ENCODE assay signal across 10 cellular contexts in the genomic region with DNA sequence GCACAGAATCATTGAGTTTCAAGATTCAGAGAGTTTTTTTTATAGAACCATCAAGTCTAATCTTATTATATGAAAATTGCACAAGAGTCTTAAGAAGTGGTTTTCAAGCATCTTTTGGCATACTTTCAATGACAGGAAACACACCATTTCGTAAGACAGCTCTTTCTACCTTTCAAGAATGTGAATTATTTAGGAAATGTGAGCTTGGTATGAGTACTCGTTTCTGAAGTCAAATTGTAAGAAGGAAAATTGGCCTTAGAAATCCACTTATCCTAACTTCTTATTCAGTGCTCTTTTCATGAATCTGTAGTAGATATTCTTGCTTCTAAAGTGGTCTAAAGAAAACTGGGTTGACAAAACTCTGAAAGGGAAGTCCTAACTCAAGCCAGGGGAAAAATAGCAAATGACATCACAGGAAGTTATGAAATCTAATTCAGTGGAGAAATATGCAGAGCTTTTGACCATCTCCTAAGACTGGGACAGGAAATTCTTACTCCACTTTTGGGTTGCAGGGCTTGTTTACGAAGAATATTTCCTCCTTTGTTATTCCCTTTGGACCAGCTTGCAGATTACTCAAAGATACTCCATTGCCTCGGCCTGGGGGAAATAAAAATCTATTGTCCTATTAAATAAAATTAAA. TPM values are rescaled to one million over a fixed set of nuclear protein-coding genes. Genes with fewer than 3 reads are reported as not detected.
DNase-seq lines count a peak whose midpoint lies in the region; ATAC-seq and TF ChIP-seq lines count a peak whose summit lies in the region.
"Had no signal": no experiment of that assay in that cellular context is flagged by ENCODE, and none has a peak within 500 bp of the region (broad histone marks: within the 10 kb centered on the region; RNA-seq: fewer than 3 reads in every experiment).

No MANE protein-coding gene starts in this region.

- H3K9me3 ChIP-seq in CD8-positive, alpha-beta T cell (ENCODE audit: low read length): no peaks in the 10 kb centered on the region
- H3K9me3 ChIP-seq in RWPE2 (ENCODE audit: severe bottlenecking): no peaks in the 10 kb centered on the region

- H3K4me3 ChIP-seq in CD8-positive, alpha-beta T cell (ENCODE audit: low read depth, low read length): no peak overlapping the region
- H3K4me3 ChIP-seq in RWPE2 (ENCODE audit: severe bottlenecking) (no peak overlapping the region), fibroblast of the aortic adventitia (ENCODE audit: low read depth, low read length) (no peak overlapping the region)

- no peak overlapping the region for H3K27ac ChIP-seq in CD8-positive, alpha-beta T cell (ENCODE audit: low read depth, low read length)
- H3K27ac ChIP-seq in RWPE2 (ENCODE audit: poor library complexity, severe bottlenecking): peak overlapping the region; percentile 96

- H3K9me3 Mint-ChIP-seq in CD8-positive, alpha-beta T cell: no peaks in the 10 kb centered on the region
- H3K9me3 Mint-ChIP-seq in T-helper 2 cell treated with Interferon-gamma antibody and Interleukin-4, amounts not matched to agents 5 μg/mL and 100 μg/mL, for 36 hours: no peaks in the 10 kb centered on the region

- H3K27me3 ChIP-seq in CD8-positive, alpha-beta T cell (ENCODE audit: insufficient read depth, low read length): no peaks in the 10 kb centered on the region
- H3K27me3 ChIP-seq in RWPE2 (ENCODE audit: insufficient read depth, poor library complexity, severe bottlenecking): no peaks in the 10 kb centered on the region

- DNase-seq in CD8-positive, alpha-beta T cell: no peak
- no peak for DNase-seq in RWPE2 (ENCODE audit: low spot score)
- DNase-seq in fibroblast of the aortic adventitia (ENCODE audit: low read depth): peak; percentile 93
- peak; percentile 68 for DNase-seq in pulmonary artery endothelial cell (ENCODE audit: low read depth, low spot score)
- DNase-seq in stimulated activated CD4-positive, alpha-beta T cell treated with anti-CD3 and anti-CD28 coated beads, Interleukin-2, amount 100 ng/mL, for 24 hours: no peak
- DNase-seq in T-helper 2 cell treated with Interferon-gamma antibody and Interleukin-4, amounts not matched to agents 5 μg/mL and 100 μg/mL, for 36 hours (ENCODE audit: low spot score): no peak
- no peak for DNase-seq in activated naive CD4-positive, alpha-beta T cell treated with anti-CD3 and anti-CD28 coated beads, Interleukin-2, amount 50 U/mL, for 16 hours
- DNase-seq: activated CD4-positive, alpha-beta T cell treated with anti-CD3 and anti-CD28 coated beads for 4 hours; stimulated activated CD8-positive, alpha-beta memory T cell treated with anti-CD3 and anti-CD28 coated beads, Interleukin-4, amount 100 ng/mL, for 48 hours had no signal

- no peaks in the 10 kb centered on the region for H3K36me3 Mint-ChIP-seq in CD8-positive, alpha-beta T cell
- H3K36me3 Mint-ChIP-seq in T-helper 2 cell treated with Interferon-gamma antibody and Interleukin-4, amounts not matched to agents 5 μg/mL and 100 μg/mL, for 36 hours (ENCODE audit: low read depth): no peaks in the 10 kb centered on the region

- intact Hi-C loops in CD8-positive, alpha-beta T cell (cut with DNase I, micrococcal nuclease): loop anchor here in 1 of 2 experiments (5.0 kb wide), 1 partner anchor 37 kb away; a partner anchor contains a TSS

- CTCF ChIA-PET in CD8-positive, alpha-beta T cell (lab: Charles Lee): interaction anchor here (1.0 to 1.3 kb wide), 2 partner anchors 12 to 20 kb away, joined by 3 read pairs; no protein-coding TSS in a partner anchor

- peaks cover 8% of the 10 kb centered on the region for H3K4me1 ChIP-seq in CD8-positive, alpha-beta T cell (ENCODE audit: insufficient read depth, low read length)
- peaks cover 39% of the 10 kb centered on the region for H3K4me1 ChIP-seq in RWPE2 (ENCODE audit: insufficient read depth, poor library complexity, severe bottlenecking)

- no peaks in the 10 kb centered on the region for H3K36me3 ChIP-seq in CD8-positive, alpha-beta T cell (ENCODE audit: insufficient read depth, low read length)
- no peaks in the 10 kb centered on the region for H3K36me3 ChIP-seq in RWPE2 (ENCODE audit: low read depth)

- no peak for TF ChIP-seq CTCF in CD8-positive, alpha-beta T cell (IDR thresholded peaks at IDR 0.05)
- TF ChIP-seq CTCF in RWPE2 (IDR thresholded peaks at IDR 0.05; ENCODE audit: poor library complexity, severe bottlenecking): no peak
- no peak for TF ChIP-seq CTCF in fibroblast of the aortic adventitia (IDR thresholded peaks at IDR 0.05; ENCODE audit: insufficient read depth, low read length)

- no peak for ATAC-seq in CD8-positive, alpha-beta T cell
- ATAC-seq in RWPE2 (ENCODE audit: low read depth) (peak; percentile 62), GM18870 (IDR thresholded peaks at IDR 0.05; ENCODE audit: unreplicated experiment) (no peak)

- no peak overlapping the region for H3K4me3 Mint-ChIP-seq in CD8-positive, alpha-beta T cell
- H3K4me3 Mint-ChIP-seq in T-helper 2 cell treated with Interferon-gamma antibody and Interleukin-4, amounts not matched to agents 5 μg/mL and 100 μg/mL, for 36 hours: no peak overlapping the region

- H3K27me3 Mint-ChIP-seq in CD8-positive, alpha-beta T cell (ENCODE audit: low read depth): no peaks in the 10 kb centered on the region
- H3K27me3 Mint-ChIP-seq in T-helper 2 cell treated with Interferon-gamma antibody and Interleukin-4, amounts not matched to agents 5 μg/mL and 100 μg/mL, for 36 hours (ENCODE audit: low read depth): peaks cover 11% of the 10 kb centered on the region

- H3K27ac Mint-ChIP-seq in CD8-positive, alpha-beta T cell: peak overlapping the region; percentile 46
- H3K27ac Mint-ChIP-seq in T-helper 2 cell treated with Interferon-gamma antibody and Interleukin-4, amounts not matched to agents 5 μg/mL and 100 μg/mL, for 36 hours: no peak overlapping the region

- POLR2A ChIA-PET in CD8-positive, alpha-beta T cell (lab: Charles Lee): no interaction called here

- H3K4me1 Mint-ChIP-seq in CD8-positive, alpha-beta T cell (ENCODE audit: low read depth): peaks cover 12% of the 10 kb centered on the region
- no peaks in the 10 kb centered on the region for H3K4me1 Mint-ChIP-seq in T-helper 2 cell treated with Interferon-gamma antibody and Interleukin-4, amounts not matched to agents 5 μg/mL and 100 μg/mL, for 36 hours (ENCODE audit: low read depth)

RNA-seq across cellular contexts. Expression of a gene that starts 38.4 kb away (rescaled TPM):
- 1 to 10 TPM; 9.6 to 10.0 TPM for total RNA-seq in CD8-positive, alpha-beta T cell
- total RNA-seq in fibroblast of the aortic adventitia (ENCODE audit: low replicate concordance) (21.6 and 34.8 TPM in 2 replicates), pulmonary artery endothelial cell (15.8 and 17.6 TPM in 2 replicates)

Comparison
In these comparisons a context has a peak if more than half of its experiments do, and no peak if none do; other contexts are left out.
1. DNase-seq: peak in fibroblast of the aortic adventitia (single experiment) and pulmonary artery endothelial cell (single experiment); none in CD8-positive, alpha-beta T cell (0 of 7), RWPE2 (single experiment), stimulated activated CD4-positive, alpha-beta T cell treated with anti-CD3 and anti-CD28 coated beads, Interleukin-2, amount 100 ng/mL, for 24 hours (0 of 2), T-helper 2 cell treated with Interferon-gamma antibody and Interleukin-4, amounts not matched to agents 5 μg/mL and 100 μg/mL, for 36 hours (single experiment) and activated naive CD4-positive, alpha-beta T cell treated with anti-CD3 and anti-CD28 coated beads, Interleukin-2, amount 50 U/mL, for 16 hours (single experiment).